Comparison of ENCODE assay signal across 3 cellular contexts in the genomic region with DNA sequence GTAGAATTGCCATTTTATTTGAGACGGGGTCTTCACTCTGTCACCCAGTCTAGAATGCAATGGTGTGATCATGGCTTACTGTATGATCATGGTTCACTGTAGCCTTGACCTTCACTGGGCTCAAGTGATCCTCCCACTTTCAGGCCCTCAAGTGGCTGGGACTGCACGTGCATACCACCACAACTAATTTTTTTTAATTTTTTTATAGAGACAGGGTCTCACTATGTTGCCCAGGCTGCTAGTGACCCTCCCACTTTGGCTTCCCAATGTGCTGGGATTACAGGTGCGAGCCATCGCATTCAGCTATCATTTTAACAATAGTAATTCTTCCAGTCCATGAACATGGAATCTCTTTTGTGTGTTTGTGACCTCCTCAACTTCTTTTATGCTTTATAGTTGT.
TF ChIP-seq lines count a peak whose summit lies in the region.

No MANE protein-coding gene starts in this region.

TF ChIP-seq in HepG2, 621 proteins besides CTCF, POLR2A, EP300 and RAD21:
- TF ChIP-seq, protein P1, sequence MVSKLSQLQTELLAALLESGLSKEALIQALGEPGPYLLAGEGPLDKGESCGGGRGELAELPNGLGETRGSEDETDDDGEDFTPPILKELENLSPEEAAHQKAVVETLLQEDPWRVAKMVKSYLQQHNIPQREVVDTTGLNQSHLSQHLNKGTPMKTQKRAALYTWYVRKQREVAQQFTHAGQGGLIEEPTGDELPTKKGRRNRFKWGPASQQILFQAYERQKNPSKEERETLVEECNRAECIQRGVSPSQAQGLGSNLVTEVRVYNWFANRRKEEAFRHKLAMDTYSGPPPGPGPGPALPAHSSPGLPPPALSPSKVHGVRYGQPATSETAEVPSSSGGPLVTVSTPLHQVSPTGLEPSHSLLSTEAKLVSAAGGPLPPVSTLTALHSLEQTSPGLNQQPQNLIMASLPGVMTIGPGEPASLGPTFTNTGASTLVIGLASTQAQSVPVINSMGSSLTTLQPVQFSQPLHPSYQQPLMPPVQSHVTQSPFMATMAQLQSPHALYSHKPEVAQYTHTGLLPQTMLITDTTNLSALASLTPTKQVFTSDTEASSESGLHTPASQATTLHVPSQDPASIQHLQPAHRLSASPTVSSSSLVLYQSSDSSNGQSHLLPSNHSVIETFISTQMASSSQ (IDR thresholded peaks at IDR 0.05; ENCODE audit: low read depth) = no peak
- TF ChIP-seq, protein P1 (CRISPR knock-in tag; IDR thresholded peaks at IDR 0.05; ENCODE audit: borderline replicate concordance) = no peak
- TF ChIP-seq, protein P2, sequence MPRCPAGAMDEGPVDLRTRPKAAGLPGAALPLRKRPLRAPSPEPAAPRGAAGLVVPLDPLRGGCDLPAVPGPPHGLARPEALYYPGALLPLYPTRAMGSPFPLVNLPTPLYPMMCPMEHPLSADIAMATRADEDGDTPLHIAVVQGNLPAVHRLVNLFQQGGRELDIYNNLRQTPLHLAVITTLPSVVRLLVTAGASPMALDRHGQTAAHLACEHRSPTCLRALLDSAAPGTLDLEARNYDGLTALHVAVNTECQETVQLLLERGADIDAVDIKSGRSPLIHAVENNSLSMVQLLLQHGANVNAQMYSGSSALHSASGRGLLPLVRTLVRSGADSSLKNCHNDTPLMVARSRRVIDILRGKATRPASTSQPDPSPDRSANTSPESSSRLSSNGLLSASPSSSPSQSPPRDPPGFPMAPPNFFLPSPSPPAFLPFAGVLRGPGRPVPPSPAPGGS (CRISPR knock-in tag; IDR thresholded peaks at IDR 0.05) = no peak
- TF ChIP-seq, protein P3, sequence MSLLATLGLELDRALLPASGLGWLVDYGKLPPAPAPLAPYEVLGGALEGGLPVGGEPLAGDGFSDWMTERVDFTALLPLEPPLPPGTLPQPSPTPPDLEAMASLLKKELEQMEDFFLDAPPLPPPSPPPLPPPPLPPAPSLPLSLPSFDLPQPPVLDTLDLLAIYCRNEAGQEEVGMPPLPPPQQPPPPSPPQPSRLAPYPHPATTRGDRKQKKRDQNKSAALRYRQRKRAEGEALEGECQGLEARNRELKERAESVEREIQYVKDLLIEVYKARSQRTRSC (CRISPR knock-in tag; IDR thresholded peaks at IDR 0.05; ENCODE audit: low read depth) = no peak
- TF ChIP-seq ZNF121 (CRISPR knock-in tag; IDR thresholded peaks at IDR 0.05) = 0 out of 2 replicates have a peak, but pooled peaks have one; percentile 37
- TF ChIP-seq, protein P4, sequence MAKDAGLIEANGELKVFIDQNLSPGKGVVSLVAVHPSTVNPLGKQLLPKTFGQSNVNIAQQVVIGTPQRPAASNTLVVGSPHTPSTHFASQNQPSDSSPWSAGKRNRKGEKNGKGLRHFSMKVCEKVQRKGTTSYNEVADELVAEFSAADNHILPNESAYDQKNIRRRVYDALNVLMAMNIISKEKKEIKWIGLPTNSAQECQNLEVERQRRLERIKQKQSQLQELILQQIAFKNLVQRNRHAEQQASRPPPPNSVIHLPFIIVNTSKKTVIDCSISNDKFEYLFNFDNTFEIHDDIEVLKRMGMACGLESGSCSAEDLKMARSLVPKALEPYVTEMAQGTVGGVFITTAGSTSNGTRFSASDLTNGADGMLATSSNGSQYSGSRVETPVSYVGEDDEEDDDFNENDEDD (CRISPR knock-in tag; IDR thresholded peaks at IDR 0.05; ENCODE audit: borderline replicate concordance) = no peak

TF ChIP-seq in HEK293, 187 proteins besides CTCF, POLR2A, EP300 and RAD21:
- TF ChIP-seq ZNF121 (tag by site-specific recombination; IDR thresholded peaks at IDR 0.05) (0 out of 2 replicates have a peak, but pooled peaks have one; percentile 9), ZNF146 (tag by site-specific recombination; IDR thresholded peaks at IDR 0.05) (no peak), ZBTB17 (tag by site-specific recombination; IDR thresholded peaks at IDR 0.05) (no peak)

TF ChIP-seq in K562, 482 proteins besides CTCF, POLR2A, EP300 and RAD21 (continues in another document):
- TF ChIP-seq ELF1 (tag; IDR thresholded peaks at IDR 0.05) (no peak), CTBP1 (IDR thresholded peaks at IDR 0.05; ENCODE audit: borderline replicate concordance) (no peak), HNRNPL (IDR thresholded peaks at IDR 0.05; ENCODE audit: low read depth, low read length) (no peak), HDAC6 (IDR thresholded peaks at IDR 0.05; ENCODE audit: low read depth, low read length) (no peak), TEAD4 (IDR thresholded peaks at IDR 0.05; ENCODE audit: low read length) (no peak), TEAD4 (CRISPR knock-in tag; IDR thresholded peaks at IDR 0.05; ENCODE audit: borderline replicate concordance) (no peak), NR1H2 (CRISPR knock-in tag; IDR thresholded peaks at IDR 0.05) (no peak), EWSR1 (IDR thresholded peaks at IDR 0.05; ENCODE audit: borderline replicate concordance, low read depth, partially characterized antibody) (no peak)
- TF ChIP-seq, protein P5, sequence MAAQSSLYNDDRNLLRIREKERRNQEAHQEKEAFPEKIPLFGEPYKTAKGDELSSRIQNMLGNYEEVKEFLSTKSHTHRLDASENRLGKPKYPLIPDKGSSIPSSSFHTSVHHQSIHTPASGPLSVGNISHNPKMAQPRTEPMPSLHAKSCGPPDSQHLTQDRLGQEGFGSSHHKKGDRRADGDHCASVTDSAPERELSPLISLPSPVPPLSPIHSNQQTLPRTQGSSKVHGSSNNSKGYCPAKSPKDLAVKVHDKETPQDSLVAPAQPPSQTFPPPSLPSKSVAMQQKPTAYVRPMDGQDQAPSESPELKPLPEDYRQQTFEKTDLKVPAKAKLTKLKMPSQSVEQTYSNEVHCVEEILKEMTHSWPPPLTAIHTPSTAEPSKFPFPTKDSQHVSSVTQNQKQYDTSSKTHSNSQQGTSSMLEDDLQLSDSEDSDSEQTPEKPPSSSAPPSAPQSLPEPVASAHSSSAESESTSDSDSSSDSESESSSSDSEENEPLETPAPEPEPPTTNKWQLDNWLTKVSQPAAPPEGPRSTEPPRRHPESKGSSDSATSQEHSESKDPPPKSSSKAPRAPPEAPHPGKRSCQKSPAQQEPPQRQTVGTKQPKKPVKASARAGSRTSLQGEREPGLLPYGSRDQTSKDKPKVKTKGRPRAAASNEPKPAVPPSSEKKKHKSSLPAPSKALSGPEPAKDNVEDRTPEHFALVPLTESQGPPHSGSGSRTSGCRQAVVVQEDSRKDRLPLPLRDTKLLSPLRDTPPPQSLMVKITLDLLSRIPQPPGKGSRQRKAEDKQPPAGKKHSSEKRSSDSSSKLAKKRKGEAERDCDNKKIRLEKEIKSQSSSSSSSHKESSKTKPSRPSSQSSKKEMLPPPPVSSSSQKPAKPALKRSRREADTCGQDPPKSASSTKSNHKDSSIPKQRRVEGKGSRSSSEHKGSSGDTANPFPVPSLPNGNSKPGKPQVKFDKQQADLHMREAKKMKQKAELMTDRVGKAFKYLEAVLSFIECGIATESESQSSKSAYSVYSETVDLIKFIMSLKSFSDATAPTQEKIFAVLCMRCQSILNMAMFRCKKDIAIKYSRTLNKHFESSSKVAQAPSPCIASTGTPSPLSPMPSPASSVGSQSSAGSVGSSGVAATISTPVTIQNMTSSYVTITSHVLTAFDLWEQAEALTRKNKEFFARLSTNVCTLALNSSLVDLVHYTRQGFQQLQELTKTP (IDR thresholded peaks at IDR 0.05; ENCODE audit: low read depth in 1 of 2, partially characterized antibody in 2 of 2) = no peak
- TF ChIP-seq, protein P6, sequence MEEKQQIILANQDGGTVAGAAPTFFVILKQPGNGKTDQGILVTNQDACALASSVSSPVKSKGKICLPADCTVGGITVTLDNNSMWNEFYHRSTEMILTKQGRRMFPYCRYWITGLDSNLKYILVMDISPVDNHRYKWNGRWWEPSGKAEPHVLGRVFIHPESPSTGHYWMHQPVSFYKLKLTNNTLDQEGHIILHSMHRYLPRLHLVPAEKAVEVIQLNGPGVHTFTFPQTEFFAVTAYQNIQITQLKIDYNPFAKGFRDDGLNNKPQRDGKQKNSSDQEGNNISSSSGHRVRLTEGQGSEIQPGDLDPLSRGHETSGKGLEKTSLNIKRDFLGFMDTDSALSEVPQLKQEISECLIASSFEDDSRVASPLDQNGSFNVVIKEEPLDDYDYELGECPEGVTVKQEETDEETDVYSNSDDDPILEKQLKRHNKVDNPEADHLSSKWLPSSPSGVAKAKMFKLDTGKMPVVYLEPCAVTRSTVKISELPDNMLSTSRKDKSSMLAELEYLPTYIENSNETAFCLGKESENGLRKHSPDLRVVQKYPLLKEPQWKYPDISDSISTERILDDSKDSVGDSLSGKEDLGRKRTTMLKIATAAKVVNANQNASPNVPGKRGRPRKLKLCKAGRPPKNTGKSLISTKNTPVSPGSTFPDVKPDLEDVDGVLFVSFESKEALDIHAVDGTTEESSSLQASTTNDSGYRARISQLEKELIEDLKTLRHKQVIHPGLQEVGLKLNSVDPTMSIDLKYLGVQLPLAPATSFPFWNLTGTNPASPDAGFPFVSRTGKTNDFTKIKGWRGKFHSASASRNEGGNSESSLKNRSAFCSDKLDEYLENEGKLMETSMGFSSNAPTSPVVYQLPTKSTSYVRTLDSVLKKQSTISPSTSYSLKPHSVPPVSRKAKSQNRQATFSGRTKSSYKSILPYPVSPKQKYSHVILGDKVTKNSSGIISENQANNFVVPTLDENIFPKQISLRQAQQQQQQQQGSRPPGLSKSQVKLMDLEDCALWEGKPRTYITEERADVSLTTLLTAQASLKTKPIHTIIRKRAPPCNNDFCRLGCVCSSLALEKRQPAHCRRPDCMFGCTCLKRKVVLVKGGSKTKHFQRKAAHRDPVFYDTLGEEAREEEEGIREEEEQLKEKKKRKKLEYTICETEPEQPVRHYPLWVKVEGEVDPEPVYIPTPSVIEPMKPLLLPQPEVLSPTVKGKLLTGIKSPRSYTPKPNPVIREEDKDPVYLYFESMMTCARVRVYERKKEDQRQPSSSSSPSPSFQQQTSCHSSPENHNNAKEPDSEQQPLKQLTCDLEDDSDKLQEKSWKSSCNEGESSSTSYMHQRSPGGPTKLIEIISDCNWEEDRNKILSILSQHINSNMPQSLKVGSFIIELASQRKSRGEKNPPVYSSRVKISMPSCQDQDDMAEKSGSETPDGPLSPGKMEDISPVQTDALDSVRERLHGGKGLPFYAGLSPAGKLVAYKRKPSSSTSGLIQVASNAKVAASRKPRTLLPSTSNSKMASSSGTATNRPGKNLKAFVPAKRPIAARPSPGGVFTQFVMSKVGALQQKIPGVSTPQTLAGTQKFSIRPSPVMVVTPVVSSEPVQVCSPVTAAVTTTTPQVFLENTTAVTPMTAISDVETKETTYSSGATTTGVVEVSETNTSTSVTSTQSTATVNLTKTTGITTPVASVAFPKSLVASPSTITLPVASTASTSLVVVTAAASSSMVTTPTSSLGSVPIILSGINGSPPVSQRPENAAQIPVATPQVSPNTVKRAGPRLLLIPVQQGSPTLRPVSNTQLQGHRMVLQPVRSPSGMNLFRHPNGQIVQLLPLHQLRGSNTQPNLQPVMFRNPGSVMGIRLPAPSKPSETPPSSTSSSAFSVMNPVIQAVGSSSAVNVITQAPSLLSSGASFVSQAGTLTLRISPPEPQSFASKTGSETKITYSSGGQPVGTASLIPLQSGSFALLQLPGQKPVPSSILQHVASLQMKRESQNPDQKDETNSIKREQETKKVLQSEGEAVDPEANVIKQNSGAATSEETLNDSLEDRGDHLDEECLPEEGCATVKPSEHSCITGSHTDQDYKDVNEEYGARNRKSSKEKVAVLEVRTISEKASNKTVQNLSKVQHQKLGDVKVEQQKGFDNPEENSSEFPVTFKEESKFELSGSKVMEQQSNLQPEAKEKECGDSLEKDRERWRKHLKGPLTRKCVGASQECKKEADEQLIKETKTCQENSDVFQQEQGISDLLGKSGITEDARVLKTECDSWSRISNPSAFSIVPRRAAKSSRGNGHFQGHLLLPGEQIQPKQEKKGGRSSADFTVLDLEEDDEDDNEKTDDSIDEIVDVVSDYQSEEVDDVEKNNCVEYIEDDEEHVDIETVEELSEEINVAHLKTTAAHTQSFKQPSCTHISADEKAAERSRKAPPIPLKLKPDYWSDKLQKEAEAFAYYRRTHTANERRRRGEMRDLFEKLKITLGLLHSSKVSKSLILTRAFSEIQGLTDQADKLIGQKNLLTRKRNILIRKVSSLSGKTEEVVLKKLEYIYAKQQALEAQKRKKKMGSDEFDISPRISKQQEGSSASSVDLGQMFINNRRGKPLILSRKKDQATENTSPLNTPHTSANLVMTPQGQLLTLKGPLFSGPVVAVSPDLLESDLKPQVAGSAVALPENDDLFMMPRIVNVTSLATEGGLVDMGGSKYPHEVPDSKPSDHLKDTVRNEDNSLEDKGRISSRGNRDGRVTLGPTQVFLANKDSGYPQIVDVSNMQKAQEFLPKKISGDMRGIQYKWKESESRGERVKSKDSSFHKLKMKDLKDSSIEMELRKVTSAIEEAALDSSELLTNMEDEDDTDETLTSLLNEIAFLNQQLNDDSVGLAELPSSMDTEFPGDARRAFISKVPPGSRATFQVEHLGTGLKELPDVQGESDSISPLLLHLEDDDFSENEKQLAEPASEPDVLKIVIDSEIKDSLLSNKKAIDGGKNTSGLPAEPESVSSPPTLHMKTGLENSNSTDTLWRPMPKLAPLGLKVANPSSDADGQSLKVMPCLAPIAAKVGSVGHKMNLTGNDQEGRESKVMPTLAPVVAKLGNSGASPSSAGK (IDR thresholded peaks at IDR 0.05) = peak; percentile 79
- TF ChIP-seq, protein P7, sequence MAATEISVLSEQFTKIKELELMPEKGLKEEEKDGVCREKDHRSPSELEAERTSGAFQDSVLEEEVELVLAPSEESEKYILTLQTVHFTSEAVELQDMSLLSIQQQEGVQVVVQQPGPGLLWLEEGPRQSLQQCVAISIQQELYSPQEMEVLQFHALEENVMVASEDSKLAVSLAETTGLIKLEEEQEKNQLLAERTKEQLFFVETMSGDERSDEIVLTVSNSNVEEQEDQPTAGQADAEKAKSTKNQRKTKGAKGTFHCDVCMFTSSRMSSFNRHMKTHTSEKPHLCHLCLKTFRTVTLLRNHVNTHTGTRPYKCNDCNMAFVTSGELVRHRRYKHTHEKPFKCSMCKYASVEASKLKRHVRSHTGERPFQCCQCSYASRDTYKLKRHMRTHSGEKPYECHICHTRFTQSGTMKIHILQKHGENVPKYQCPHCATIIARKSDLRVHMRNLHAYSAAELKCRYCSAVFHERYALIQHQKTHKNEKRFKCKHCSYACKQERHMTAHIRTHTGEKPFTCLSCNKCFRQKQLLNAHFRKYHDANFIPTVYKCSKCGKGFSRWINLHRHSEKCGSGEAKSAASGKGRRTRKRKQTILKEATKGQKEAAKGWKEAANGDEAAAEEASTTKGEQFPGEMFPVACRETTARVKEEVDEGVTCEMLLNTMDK (IDR thresholded peaks at IDR 0.05; ENCODE audit: borderline replicate concordance, insufficient read depth, low read depth, low read length, poor library complexity, severe bottlenecking) = no peak
